ENCODE assay signal across 10 cellular contexts in the genomic region with DNA sequence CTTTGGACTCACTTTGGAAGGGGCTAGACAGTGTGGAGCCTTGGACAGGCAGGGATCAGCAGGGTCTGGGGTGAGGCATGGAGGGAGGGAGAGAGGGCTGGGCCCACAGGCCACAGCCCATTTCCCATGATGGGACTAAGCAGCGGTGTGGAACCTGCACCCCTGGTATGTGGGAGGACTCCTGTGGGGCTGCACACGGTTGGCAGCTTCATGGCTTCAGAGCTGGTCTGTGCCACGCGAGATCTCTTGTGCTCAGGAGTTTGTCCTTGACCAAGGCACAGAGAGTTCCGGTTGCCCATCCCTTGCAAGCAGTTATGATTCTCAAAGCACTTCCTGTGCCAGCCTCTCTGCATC. TPM values are rescaled to one million over a fixed set of nuclear protein-coding genes. Genes with fewer than 3 reads are reported as not detected.
DNase-seq lines count a peak whose midpoint lies in the region; ATAC-seq and TF ChIP-seq lines count a peak whose summit lies in the region.
"Had no signal": no experiment of that assay in that cellular context is flagged by ENCODE, and none has a peak within 500 bp of the region (broad histone marks: within the 10 kb centered on the region; RNA-seq: fewer than 3 reads in every experiment).

No MANE protein-coding gene starts in this region.

- H3K4me1 Mint-ChIP-seq in activated naive CD8-positive, alpha-beta T cell (ENCODE audit: low read depth) = peaks cover 19% of the 10 kb centered on the region

- H3K9ac ChIP-seq in mucosa of rectum (ENCODE audit: low read depth in 1 of 2, low read length in 2 of 2) (no peak overlapping the region), MM.1S (ENCODE audit: low read length) (no peak overlapping the region)

- no peak overlapping the region for H3K4me2 ChIP-seq in MM.1S (ENCODE audit: low read depth, low read length)

- no peaks in the 10 kb centered on the region for H3K27me3 Mint-ChIP-seq in activated naive CD8-positive, alpha-beta T cell

- no peaks in the 10 kb centered on the region for H3K36me3 ChIP-seq in right atrium auricular region
- H3K36me3 ChIP-seq in mucosa of rectum (ENCODE audit: control insufficient read depth in 2 of 2, insufficient read depth in 2 of 2, low read length in 2 of 2) = no peaks in the 10 kb centered on the region
- H3K36me3 ChIP-seq in MM.1S (replicated peaks; ENCODE audit: insufficient read depth, low read length) = no peaks in the 10 kb centered on the region

- peak; percentile 35 for DNase-seq in Right ventricle myocardium superior
- no peak for DNase-seq in right atrium auricular region (ENCODE audit: low spot score)
- no peak for DNase-seq in MM.1S
- no peak for DNase-seq in effector CD4-positive, alpha-beta T cell
- DNase-seq in NK-92 (lab: John Stamatoyannopoulos, UW; ENCODE audit: unreplicated experiment) = no peak
- DNase-seq: stimulated activated CD4-positive, alpha-beta T cell treated with anti-CD3 and anti-CD28 coated beads, Interleukin-4, amount 100 ng/mL, for 1 hour had no signal

- H3K27ac Mint-ChIP-seq in activated naive CD8-positive, alpha-beta T cell = peak overlapping the region; percentile 2

- intact Hi-C loops in Right ventricle myocardium superior (cut with DNase I) = no loop called here

- no peak for ATAC-seq in Right ventricle myocardium superior (ENCODE audit: poor library complexity)
- ATAC-seq in GM19452 (IDR thresholded peaks at IDR 0.05; ENCODE audit: unreplicated experiment) = no peak
- ATAC-seq: mucosa of descending colon had no signal

- H3K27ac ChIP-seq in right atrium auricular region = peak overlapping the region in 1 of 2 donors; percentile 43
- peak overlapping the region; percentile 39 to 54 for H3K27ac ChIP-seq in mucosa of rectum (ENCODE audit: low read depth in 2 of 2, low read length in 2 of 2)
- H3K27ac ChIP-seq in MM.1S (ENCODE audit: low read length) = no peak overlapping the region

- H3K36me3 Mint-ChIP-seq in activated naive CD8-positive, alpha-beta T cell = no peaks in the 10 kb centered on the region

- H3K79me2 ChIP-seq in MM.1S (ENCODE audit: low read length) = no peaks in the 10 kb centered on the region

- no peaks in the 10 kb centered on the region for H3K9me3 ChIP-seq in right atrium auricular region
- H3K9me3 ChIP-seq in mucosa of rectum (ENCODE audit: control insufficient read depth in 2 of 2, low read length in 2 of 2) = no peaks in the 10 kb centered on the region
- H3K9me3 ChIP-seq in MM.1S (replicated peaks; ENCODE audit: insufficient read depth, low read length) = no peaks in the 10 kb centered on the region
- H3K9me3 ChIP-seq: mucosa of descending colon had no signal

- no peaks in the 10 kb centered on the region for H3F3A ChIP-seq in MM.1S (ENCODE audit: insufficient read depth, low read length)

- no peak overlapping the region for H3K4me3 ChIP-seq in right atrium auricular region
- H3K4me3 ChIP-seq in mucosa of rectum (ENCODE audit: low read length in 2 of 2) = no peak overlapping the region
- no peak overlapping the region for H3K4me3 ChIP-seq in MM.1S (ENCODE audit: low read length)
- H3K4me3 ChIP-seq: mucosa of descending colon had no signal

- H3K4me1 ChIP-seq in right atrium auricular region (peaks cover 0 to 15% of the 10 kb centered on the region in 2 donors), mucosa of rectum (ENCODE audit: control insufficient read depth in 2 of 2, insufficient read depth in 2 of 2, low read length in 2 of 2) (peaks cover 7 to 31% of the 10 kb centered on the region in 2 donors), MM.1S (ENCODE audit: low read length) (no peaks in the 10 kb centered on the region)

- no peaks in the 10 kb centered on the region for H3K27me3 ChIP-seq in right atrium auricular region
- H3K27me3 ChIP-seq in mucosa of rectum (ENCODE audit: control insufficient read depth in 2 of 2, insufficient read depth in 2 of 2, low read length in 2 of 2) = no peaks in the 10 kb centered on the region
- H3K27me3 ChIP-seq in MM.1S (replicated peaks; ENCODE audit: insufficient read depth, low read length) = peaks cover 86% of the 10 kb centered on the region

- TF ChIP-seq CTCF in right atrium auricular region (IDR thresholded peaks at IDR 0.05) (no peak), MM.1S (IDR thresholded peaks at IDR 0.05; ENCODE audit: low read length) (no peak)

- no peaks in the 10 kb centered on the region for H3K9me3 Mint-ChIP-seq in activated naive CD8-positive, alpha-beta T cell (ENCODE audit: low read depth)

- H2AFZ ChIP-seq in MM.1S (ENCODE audit: low read length) = no peak overlapping the region

- H3K4me3 Mint-ChIP-seq in activated naive CD8-positive, alpha-beta T cell = no peak overlapping the region

- H4K20me1 ChIP-seq in MM.1S (ENCODE audit: insufficient read depth, low read length) = no peaks in the 10 kb centered on the region

- no peaks in the 10 kb centered on the region for H3K9me2 ChIP-seq in MM.1S (replicated peaks; ENCODE audit: insufficient read depth, low read length)

RNA-seq across cellular contexts. Expression of a gene that starts 8.1 kb away (rescaled TPM):
- 133 TPM for total RNA-seq in Right ventricle myocardium superior
- total RNA-seq in right atrium auricular region = 100 to 1,000 TPM; 284 to 303 TPM

RNA-seq across cellular contexts. Expression of a gene that starts 39.1 kb away (rescaled TPM):
- 23.8 TPM for total RNA-seq in Right ventricle myocardium superior
- 10 to 100 TPM; 16.7 to 63.6 TPM for total RNA-seq in right atrium auricular region

RNA-seq across cellular contexts. Expression of a gene that starts 58.3 kb away (rescaled TPM):
- total RNA-seq in Right ventricle myocardium superior = 77.4 TPM
- total RNA-seq in right atrium auricular region = 10 to 100 TPM; 15.9 to 18.8 TPM
